Comparison of ENCODE assay signal across 18 cellular contexts in genomic region chr9:76537150-76537646, GRCh38.
A peak's percentile ranks its signal among the peaks of the same experiment; 100 is the strongest.
DNase-seq lines count a peak whose midpoint lies in the region; ATAC-seq and TF ChIP-seq lines count a peak whose summit lies in the region.
"Had no signal": no experiment of that assay in that cellular context is flagged by ENCODE, and none has a peak within 500 bp of the region (broad histone marks: within the 10 kb centered on the region; RNA-seq: fewer than 3 reads in every experiment).

No MANE protein-coding gene starts in this region.

- no peak overlapping the region for H3K4me3 ChIP-seq in fibroblast of pulmonary artery (replicated peaks; ENCODE audit: low read depth, low read length)
- H3K4me3 ChIP-seq in mucosa of descending colon, result no peak overlapping the region
- H3K4me3 ChIP-seq in tibial nerve, result no peak overlapping the region
- no peak overlapping the region for H3K4me3 ChIP-seq in GM23248
- H3K4me3 ChIP-seq: esophagus muscularis mucosa, K562 had no signal

- H2AFZ ChIP-seq in GM23248, result no peak overlapping the region

- no peaks in the 10 kb centered on the region for H3K9me3 ChIP-seq in mucosa of descending colon
- no peaks in the 10 kb centered on the region for H3K9me3 ChIP-seq in tibial nerve
- no peaks in the 10 kb centered on the region for H3K9me3 ChIP-seq in GM23248 (ENCODE audit: low read depth)
- H3K9me3 ChIP-seq: BE2C, esophagus muscularis mucosa had no signal

- H3K27me3 ChIP-seq in tibial nerve (no peaks in the 10 kb centered on the region), GM23248 (replicated peaks; ENCODE audit: insufficient read depth) (no peaks in the 10 kb centered on the region)
- H3K27me3 ChIP-seq: BE2C, esophagus muscularis mucosa had no signal

- ATAC-seq in mucosa of descending colon (peak; percentile 40), GM21381 (IDR thresholded peaks at IDR 0.05; ENCODE audit: unreplicated experiment) (no peak)
- ATAC-seq: K562 had no signal

- DNase-seq in fibroblast of pulmonary artery (ENCODE audit: low read depth) (peak; percentile 6), mucosa of descending colon (peak in 2 of 3 donors; percentile 40), tibial nerve (ENCODE audit: low spot score in 2 of 2) (peak; percentile 49 to 71), GM23248 (no peak), hippocampal formation (lab: John Stamatoyannopoulos, UW) (no peak)
- DNase-seq: activated CD4-positive, alpha-beta T cell treated with anti-CD3 and anti-CD28 coated beads, Interleukin-2, amount 50 U/mL, for 48 hours; activated naive CD4-positive, alpha-beta T cell treated with anti-CD3 and anti-CD28 coated beads, Interleukin-2, amount 10 ng/mL, durations not matched to agents 7 days and 5 days; BE2C; GF-D8; NCI-H1105; NK-92 treated with Interleukin-12 subunit alpha and Interleukin-12 subunit beta, amount 100 ng/mL, for 24 hours; stimulated activated CD4-positive, alpha-beta T cell treated with anti-CD3 and anti-CD28 coated beads, Interleukin-4, amount 100 ng/mL, for 4 hours; stimulated activated CD8-positive, alpha-beta memory T cell treated with anti-CD3 and anti-CD28 coated beads, Interleukin-4, amount 100 ng/mL, for 48 hours; SW 1271 had no signal

- no peaks in the 10 kb centered on the region for H3K79me2 ChIP-seq in GM23248 (ENCODE audit: insufficient read depth)

- WGBS in tibial nerve, 2 donors, result 31 to 53% methylated on average over 9 of the region's 9 CpGs
- 93 to 96% methylated on average over 9 of the region's 9 CpGs for WGBS in GM23248 (ENCODE audit: low coverage in 1 of 2, low lambda C conversion rate in 2 of 2, missing lambda C conversion rate in 2 of 2), 2 experiments

- H3K27ac ChIP-seq in VCaP (peak overlapping the region; percentile 13; the same call in 1 of the 2 replicates), tibial nerve (no peak overlapping the region), GM23248 (no peak overlapping the region)
- H3K27ac ChIP-seq: esophagus muscularis mucosa had no signal

- no peaks in the 10 kb centered on the region for H3K9me2 ChIP-seq in GM23248 (ENCODE audit: insufficient read depth)

- H3K4me2 ChIP-seq in GM23248 (ENCODE audit: unreplicated experiment), result no peak overlapping the region

- TF ChIP-seq CTCF in VCaP (conservative IDR thresholded peaks at IDR 0.05) (no peak), fibroblast of pulmonary artery (IDR thresholded peaks at IDR 0.05; ENCODE audit: low read length, missing control alignments) (no peak), mucosa of descending colon (IDR thresholded peaks at IDR 0.05) (no peak), tibial nerve (IDR thresholded peaks at IDR 0.05) (no peak)

- H3K4me1 ChIP-seq in mucosa of descending colon (ENCODE audit: low read depth) (no peaks in the 10 kb centered on the region), tibial nerve (peaks cover 0 to 22% (median 0%) of the 10 kb centered on the region in 4 donors), GM23248 (ENCODE audit: insufficient read depth) (peaks cover 29% of the 10 kb centered on the region)
- H3K4me1 ChIP-seq: BE2C had no signal

- TF ChIP-seq POLR2A in tibial nerve (IDR thresholded peaks at IDR 0.05), result no peak

- in situ Hi-C loops in GM23248 (cut with MboI), result no loop called here

- H4K20me1 ChIP-seq in GM23248 (ENCODE audit: insufficient read depth), result no peaks in the 10 kb centered on the region

- H3K9ac ChIP-seq in GM23248, result no peak overlapping the region

- H3F3A ChIP-seq in GM23248 (ENCODE audit: insufficient read depth), result peaks cover 21% of the 10 kb centered on the region

- intact Hi-C loops in mucosa of descending colon (cut with DNase I, micrococcal nuclease), result no loop called here

- peak in 1 of 2 donors; percentile 26 for TF ChIP-seq EP300 in tibial nerve (IDR thresholded peaks at IDR 0.05)

- H3K36me3 ChIP-seq in mucosa of descending colon (ENCODE audit: low read depth), result no peaks in the 10 kb centered on the region
- no peaks in the 10 kb centered on the region for H3K36me3 ChIP-seq in tibial nerve
- no peaks in the 10 kb centered on the region for H3K36me3 ChIP-seq in GM23248 (ENCODE audit: low read depth)
- H3K36me3 ChIP-seq: BE2C, esophagus muscularis mucosa had no signal

Comparison
In these comparisons a context has a peak if more than half of its experiments do, and no peak if none do; other contexts are left out.
1. DNase-seq: peak in fibroblast of pulmonary artery (single experiment), mucosa of descending colon (2 of 3) and tibial nerve (2 of 2); none in GM23248 (single experiment) and hippocampal formation (0 of 2).